Comparison of ENCODE assay signal across 17 cellular contexts in genomic region chr6:47103931-47104330, GRCh38.
A peak's percentile ranks its signal among the peaks of the same experiment; 100 is the strongest.
DNase-seq lines count a peak whose midpoint lies in the region; ATAC-seq and TF ChIP-seq lines count a peak whose summit lies in the region.
"Had no signal": no experiment of that assay in that cellular context is flagged by ENCODE, and none has a peak within 500 bp of the region (broad histone marks: within the 10 kb centered on the region; RNA-seq: fewer than 3 reads in every experiment).

No MANE protein-coding gene starts in this region.

- intact Hi-C loops in stomach (cut with DNase I; ENCODE audit: low total_unique reads), result no loop called here

- H3K27me3 ChIP-seq in RWPE2 (ENCODE audit: insufficient read depth, poor library complexity, severe bottlenecking), result no peaks in the 10 kb centered on the region
- no peaks in the 10 kb centered on the region for H3K27me3 ChIP-seq in gastroesophageal sphincter
- H3K27me3 ChIP-seq in stomach, result no peaks in the 10 kb centered on the region
- H3K27me3 ChIP-seq: sigmoid colon, SJSA1, testis had no signal

- WGBS in gastroesophageal sphincter (ENCODE audit: low coverage in 1 of 2), 2 donors, result 58 to 89% methylated on average over 3 to 6 of the region's 6 CpGs
- WGBS in stomach, 5 donors, result 43 to 55% (median 48%) methylated on average over 6 of the region's 6 CpGs

- DNase-seq in NCI-H2196 (lab: John Stamatoyannopoulos, UW; ENCODE audit: unreplicated experiment), result peak; percentile 10
- no peak for DNase-seq in NCI-H2196 treated with DMSO at 0.1 percent for 48 hours (lab: John Stamatoyannopoulos, UW; ENCODE audit: unreplicated experiment)
- no peak for DNase-seq in RWPE2 (ENCODE audit: low spot score)
- peak; percentile 34 for DNase-seq in stomach
- no peak for DNase-seq in mucosa of gallbladder (ENCODE audit: low spot score)
- no peak for DNase-seq in H4 (ENCODE audit: low spot score)
- no peak for DNase-seq in GDM1 (lab: John Stamatoyannopoulos, UW)
- DNase-seq: activated B cell treated with CpG ODN at 0.5 μM for 24 hours; activated T-cell treated with anti-CD3 and anti-CD28 coated beads, Interleukin-2, amount 50 U/mL, for 72 hours; aorta; DMS79; NCI-H446; sigmoid colon; testis had no signal

- peak overlapping the region; percentile 29 for H3K27ac ChIP-seq in RWPE2 (ENCODE audit: poor library complexity, severe bottlenecking)
- H3K27ac ChIP-seq in gastroesophageal sphincter, result no peak overlapping the region
- peak overlapping the region in 1 of 5 donors; percentile 22 for H3K27ac ChIP-seq in stomach
- H3K27ac ChIP-seq: KMS-11, sigmoid colon, SJSA1, testis had no signal

- H3K36me3 ChIP-seq in RWPE2 (ENCODE audit: low read depth) (no peaks in the 10 kb centered on the region), gastroesophageal sphincter (no peaks in the 10 kb centered on the region), stomach (no peaks in the 10 kb centered on the region)
- H3K36me3 ChIP-seq: sigmoid colon, SJSA1 had no signal

- H3K4me1 ChIP-seq in RWPE2 (ENCODE audit: insufficient read depth, poor library complexity, severe bottlenecking) (peaks cover 16% of the 10 kb centered on the region), gastroesophageal sphincter (peaks cover 0 to 10% (median 0%) of the 10 kb centered on the region in 3 donors), stomach (peaks cover 0 to 26% (median 2%) of the 10 kb centered on the region in 4 donors)
- H3K4me1 ChIP-seq: testis had no signal

- TF ChIP-seq EP300 in gastroesophageal sphincter (IDR thresholded peaks at IDR 0.05) (no peak), stomach (IDR thresholded peaks at IDR 0.05) (no peak)

- no peak for TF ChIP-seq CTCF in RWPE2 (IDR thresholded peaks at IDR 0.05; ENCODE audit: poor library complexity, severe bottlenecking)
- no peak for TF ChIP-seq CTCF in gastroesophageal sphincter (IDR thresholded peaks at IDR 0.05)
- TF ChIP-seq CTCF in stomach (IDR thresholded peaks at IDR 0.05), result no peak

- H3K4me3 ChIP-seq in RWPE2 (ENCODE audit: severe bottlenecking), result no peak overlapping the region
- no peak overlapping the region for H3K4me3 ChIP-seq in gastroesophageal sphincter
- H3K4me3 ChIP-seq in stomach, result no peak overlapping the region
- H3K4me3 ChIP-seq: sigmoid colon, SJSA1, testis had no signal

- H3K9me3 ChIP-seq in RWPE2 (ENCODE audit: severe bottlenecking), result no peaks in the 10 kb centered on the region
- no peaks in the 10 kb centered on the region for H3K9me3 ChIP-seq in gastroesophageal sphincter
- no peaks in the 10 kb centered on the region for H3K9me3 ChIP-seq in stomach
- H3K9me3 ChIP-seq: sigmoid colon, SJSA1, testis had no signal

- no peak for TF ChIP-seq POLR2A in gastroesophageal sphincter (IDR thresholded peaks at IDR 0.05)
- TF ChIP-seq POLR2A in stomach (IDR thresholded peaks at IDR 0.05), result no peak

- ATAC-seq in RWPE2 (ENCODE audit: low read depth) (peak; percentile 75), gastroesophageal sphincter (peak; percentile 51)
- ATAC-seq: activated T-cell treated with anti-CD3 and anti-CD28 coated beads, Interleukin-2, amount 50 U/mL, for 72 hours had no signal

Comparison
In these comparisons a context has a peak if more than half of its experiments do, and no peak if none do; other contexts are left out.
1. DNase-seq: peak in NCI-H2196 (single experiment) and stomach (single experiment); none in NCI-H2196 treated with DMSO at 0.1 percent for 48 hours (single experiment), RWPE2 (single experiment), mucosa of gallbladder (single experiment), H4 (single experiment) and GDM1 (single experiment).